Comparison of ENCODE assay signal across 31 cellular contexts in genomic region chr5:77396017-77396416, GRCh38.
DNase-seq lines count a peak whose midpoint lies in the region; ATAC-seq and TF ChIP-seq lines count a peak whose summit lies in the region.
"Had no signal": no experiment of that assay in that cellular context is flagged by ENCODE, and none has a peak within 500 bp of the region (broad histone marks: within the 10 kb centered on the region; RNA-seq: fewer than 3 reads in every experiment).

No MANE protein-coding gene starts in this region.

- H2BK15ac ChIP-seq in mesendoderm (replicated peaks; ENCODE audit: low read depth), result no peak overlapping the region

- H3F3A ChIP-seq in MM.1S (ENCODE audit: insufficient read depth, low read length), result no peaks in the 10 kb centered on the region

- H4K5ac ChIP-seq in mesendoderm (ENCODE audit: low read length), result no peak overlapping the region

- H3K4me1 ChIP-seq in MM.1S (ENCODE audit: low read length) (no peaks in the 10 kb centered on the region), mesendoderm (ENCODE audit: control insufficient read depth, low read depth, low read length) (no peaks in the 10 kb centered on the region), spleen (no peaks in the 10 kb centered on the region)
- H3K4me1 ChIP-seq: BE2C, body of pancreas, left ventricle myocardium inferior had no signal

- no peak overlapping the region for H3K27ac ChIP-seq in MM.1S (ENCODE audit: low read length)
- no peak overlapping the region for H3K27ac ChIP-seq in mesendoderm (ENCODE audit: low read depth, low read length)
- no peak overlapping the region for H3K27ac ChIP-seq in spleen
- H3K27ac ChIP-seq: body of pancreas, left ventricle myocardium inferior, neutrophil, right lobe of liver, tibial nerve had no signal

- H2BK5ac ChIP-seq in mesendoderm (ENCODE audit: low read length), result no peak overlapping the region

- no peak overlapping the region for H3K4me2 ChIP-seq in MM.1S (ENCODE audit: low read depth, low read length)
- H3K4me2 ChIP-seq in mesendoderm (ENCODE audit: low read length), result no peak overlapping the region

- H3K9me3 Mint-ChIP-seq in natural killer cell treated with Interleukin-12 subunit alpha and Interleukin-12 subunit beta and Interleukin-15 and Interleukin-18, amount 100 ng/mL, for 72 hours, result no peaks in the 10 kb centered on the region
- H3K9me3 Mint-ChIP-seq: activated CD4-positive, alpha-beta memory T cell treated with anti-CD3 and anti-CD28 coated beads for 36 hours; activated T-helper 17 cell treated with anti-CD3 and anti-CD28 coated beads, Interleukin-2, amount 50 U/mL, for 72 hours; central memory CD8-positive, alpha-beta T cell; dendritic cell treated with granulocyte-macrophage colony-stimulating factor and Interleukin-4, amounts not matched to agents 40 ng/mL and 50 ng/mL, for 4 days; T-helper 2 cell treated with Interferon-gamma antibody and Interleukin-4, amounts not matched to agents 5 μg/mL and 100 μg/mL, for 36 hours had no signal

- no peak overlapping the region for H3K4me3 ChIP-seq in GM12865 (ENCODE audit: low read depth, low read length)
- no peak overlapping the region for H3K4me3 ChIP-seq in MM.1S (ENCODE audit: low read length)
- no peak overlapping the region for H3K4me3 ChIP-seq in mesendoderm (ENCODE audit: low read length)
- H3K4me3 ChIP-seq in spleen, result no peak overlapping the region
- H3K4me3 ChIP-seq: body of pancreas, left ventricle myocardium inferior, MG63, right lobe of liver, tibial nerve had no signal

- H3K9ac ChIP-seq in MM.1S (ENCODE audit: low read length) (no peak overlapping the region), mesendoderm (ENCODE audit: low read length) (no peak overlapping the region)

- H3K27ac Mint-ChIP-seq in natural killer cell treated with Interleukin-12 subunit alpha and Interleukin-12 subunit beta and Interleukin-15 and Interleukin-18, amount 100 ng/mL, for 72 hours, result no peak overlapping the region
- H3K27ac Mint-ChIP-seq: activated CD4-positive, alpha-beta memory T cell treated with anti-CD3 and anti-CD28 coated beads for 36 hours; activated T-helper 17 cell treated with anti-CD3 and anti-CD28 coated beads, Interleukin-2, amount 50 U/mL, for 72 hours; dendritic cell treated with granulocyte-macrophage colony-stimulating factor and Interleukin-4, amounts not matched to agents 40 ng/mL and 50 ng/mL, for 4 days; T-helper 2 cell treated with Interferon-gamma antibody and Interleukin-4, amounts not matched to agents 5 μg/mL and 100 μg/mL, for 36 hours had no signal

- no peak for TF ChIP-seq CTCF in GM12865 (IDR thresholded peaks at IDR 0.05; ENCODE audit: insufficient read depth, low read depth, low read length, missing control alignments)
- TF ChIP-seq CTCF in MM.1S (IDR thresholded peaks at IDR 0.05; ENCODE audit: low read length), result no peak
- no peak for TF ChIP-seq CTCF in spleen (IDR thresholded peaks at IDR 0.05 in 8 of 11, conservative IDR thresholded peaks at IDR 0.05 in 3 of 11)

- no peak overlapping the region for H2AFZ ChIP-seq in MM.1S (ENCODE audit: low read length)

- H2BK120ac ChIP-seq in mesendoderm (ENCODE audit: low read depth, low read length), result no peak overlapping the region

- no peaks in the 10 kb centered on the region for H3K79me1 ChIP-seq in mesendoderm (ENCODE audit: low read length)

- no peaks in the 10 kb centered on the region for H3K9me2 ChIP-seq in MM.1S (replicated peaks; ENCODE audit: insufficient read depth, low read length)

- H3K36me3 ChIP-seq in MM.1S (replicated peaks; ENCODE audit: insufficient read depth, low read length) (no peaks in the 10 kb centered on the region), mesendoderm (ENCODE audit: control insufficient read depth, insufficient read depth, low read length) (no peaks in the 10 kb centered on the region), spleen (no peaks in the 10 kb centered on the region)
- H3K36me3 ChIP-seq: BE2C, left ventricle myocardium inferior, MG63, neutrophil, right lobe of liver, tibial nerve had no signal

- H4K20me1 ChIP-seq in MM.1S (ENCODE audit: insufficient read depth, low read length), result no peaks in the 10 kb centered on the region

- no peak overlapping the region for H2AK5ac ChIP-seq in mesendoderm (ENCODE audit: low read length)

- H3K9me3 ChIP-seq in MM.1S (replicated peaks; ENCODE audit: insufficient read depth, low read length) (no peaks in the 10 kb centered on the region), spleen (no peaks in the 10 kb centered on the region)
- H3K9me3 ChIP-seq: BE2C, body of pancreas, left ventricle myocardium inferior, MG63, neutrophil, right lobe of liver, tibial nerve had no signal

- no peak overlapping the region for H4K8ac ChIP-seq in mesendoderm (ENCODE audit: low read depth, low read length)

- no peak overlapping the region for H3K56ac ChIP-seq in mesendoderm (ENCODE audit: low read length)

- TF ChIP-seq POLR2A in spleen (IDR thresholded peaks at IDR 0.05), result no peak

- peaks cover 2 to 4% of the 10 kb centered on the region in 2 donors for H3K27me3 Mint-ChIP-seq in natural killer cell treated with Interleukin-12 subunit alpha and Interleukin-12 subunit beta and Interleukin-15 and Interleukin-18, amount 100 ng/mL, for 72 hours
- H3K27me3 Mint-ChIP-seq: activated CD4-positive, alpha-beta memory T cell treated with anti-CD3 and anti-CD28 coated beads for 36 hours; activated T-helper 17 cell treated with anti-CD3 and anti-CD28 coated beads, Interleukin-2, amount 50 U/mL, for 72 hours; dendritic cell treated with granulocyte-macrophage colony-stimulating factor and Interleukin-4, amounts not matched to agents 40 ng/mL and 50 ng/mL, for 4 days had no signal

- ATAC-seq in GM19395 (IDR thresholded peaks at IDR 0.05; ENCODE audit: unreplicated experiment) (peak; percentile 56), GM18511 (IDR thresholded peaks at IDR 0.05; ENCODE audit: unreplicated experiment) (no peak)
- ATAC-seq in natural killer cell treated with Interleukin-12 subunit alpha and Interleukin-12 subunit beta and Interleukin-15 and Interleukin-18, amount 100 ng/mL, for 72 hours, result no peak
- ATAC-seq: activated T-helper 17 cell treated with anti-CD3 and anti-CD28 coated beads, Interleukin-2, amount 50 U/mL, for 72 hours; body of pancreas; right lobe of liver had no signal

- intact Hi-C loops in spleen (cut with DNase I; ENCODE audit: low total_unique reads), result no loop called here

- H3K23ac ChIP-seq in mesendoderm (ENCODE audit: low read length), result no peak overlapping the region

- H3K4me3 Mint-ChIP-seq in natural killer cell treated with Interleukin-12 subunit alpha and Interleukin-12 subunit beta and Interleukin-15 and Interleukin-18, amount 100 ng/mL, for 72 hours, result no peak overlapping the region
- H3K4me3 Mint-ChIP-seq: activated CD4-positive, alpha-beta memory T cell treated with anti-CD3 and anti-CD28 coated beads for 36 hours; activated T-helper 17 cell treated with anti-CD3 and anti-CD28 coated beads, Interleukin-2, amount 50 U/mL, for 72 hours; central memory CD8-positive, alpha-beta T cell; dendritic cell treated with granulocyte-macrophage colony-stimulating factor and Interleukin-4, amounts not matched to agents 40 ng/mL and 50 ng/mL, for 4 days; T-helper 2 cell treated with Interferon-gamma antibody and Interleukin-4, amounts not matched to agents 5 μg/mL and 100 μg/mL, for 36 hours had no signal

- H3K18ac ChIP-seq in mesendoderm (ENCODE audit: low read length), result no peak overlapping the region

- H3K27me3 ChIP-seq in MM.1S (replicated peaks; ENCODE audit: insufficient read depth, low read length), result no peaks in the 10 kb centered on the region
- no peaks in the 10 kb centered on the region for H3K27me3 ChIP-seq in mesendoderm (ENCODE audit: insufficient read depth, low read length, poor library complexity)
- peaks cover 0 to 6% (median 0%) of the 10 kb centered on the region in 7 donors for H3K27me3 ChIP-seq in spleen (replicated peaks in 1 of 7)
- H3K27me3 ChIP-seq: BE2C, body of pancreas, MG63, neutrophil, right lobe of liver, tibial nerve had no signal

- DNase-seq in GM12865 (ENCODE audit: low read depth) (peak; percentile 65), MM.1S (peak; percentile 16), mesendoderm (peak; percentile 15), spleen (no peak), NCI-H2196 treated with DMSO at 0.1 percent for 48 hours (lab: John Stamatoyannopoulos, UW; ENCODE audit: unreplicated experiment) (no peak)
- no peak for DNase-seq in natural killer cell treated with Interleukin-12 subunit alpha and Interleukin-12 subunit beta and Interleukin-15 and Interleukin-18, amount 100 ng/mL, for 72 hours (ENCODE audit: low spot score)
- DNase-seq: ACHN; activated CD4-positive, alpha-beta memory T cell treated with anti-CD3 and anti-CD28 coated beads for 36 hours; activated CD4-positive, CD25-positive, alpha-beta regulatory T cell treated with anti-CD3 and anti-CD28 coated beads, Interleukin-2, amount 50 U/mL, for 72 hours; activated naive CD4-positive, alpha-beta T cell treated with anti-CD3 and anti-CD28 coated beads, Interleukin-2, amount 50 U/mL, for 16 hours; BE2C; body of pancreas; head of caudate nucleus; islet precursor cell; KG1; left ventricle myocardium inferior; MG63; NCI-H2029 treated with DMSO at 0.1 percent for 48 hours; NCI-H345; NCI-H774; posterior cingulate gyrus; right lobe of liver; stimulated activated CD8-positive, alpha-beta memory T cell treated with anti-CD3 and anti-CD28 coated beads, Interleukin-4, amount 100 ng/mL, for 48 hours had no signal

- H3K4ac ChIP-seq in mesendoderm (ENCODE audit: low read depth, low read length), result no peak overlapping the region

- H3K36me3 Mint-ChIP-seq in natural killer cell treated with Interleukin-12 subunit alpha and Interleukin-12 subunit beta and Interleukin-15 and Interleukin-18, amount 100 ng/mL, for 72 hours, result no peaks in the 10 kb centered on the region
- H3K36me3 Mint-ChIP-seq: activated CD4-positive, alpha-beta memory T cell treated with anti-CD3 and anti-CD28 coated beads for 36 hours had no signal

- no peaks in the 10 kb centered on the region for H3K4me1 Mint-ChIP-seq in natural killer cell treated with Interleukin-12 subunit alpha and Interleukin-12 subunit beta and Interleukin-15 and Interleukin-18, amount 100 ng/mL, for 72 hours (ENCODE audit: low read depth in 2 of 2)
- H3K4me1 Mint-ChIP-seq: activated T-helper 17 cell treated with anti-CD3 and anti-CD28 coated beads, Interleukin-2, amount 50 U/mL, for 72 hours; central memory CD8-positive, alpha-beta T cell had no signal

- H3K79me2 ChIP-seq in MM.1S (ENCODE audit: low read length), result no peaks in the 10 kb centered on the region
- H3K79me2 ChIP-seq in mesendoderm (ENCODE audit: control insufficient read depth, insufficient read depth, low read length), result no peaks in the 10 kb centered on the region

- no CpG with 5 or more reads among the region's 1 CpG for WGBS in mesendoderm (ENCODE audit: extremely low coverage, insufficient coverage, low lambda C conversion rate)
- 91 to 100% (median 91%) methylated on average over 1 of the region's 1 CpG for WGBS in spleen, 5 donors

Comparison
In these comparisons a context has a peak if more than half of its experiments do, and no peak if none do; other contexts are left out.
1. DNase-seq: peak in GM12865 (single experiment), MM.1S (single experiment) and mesendoderm (single experiment); none in natural killer cell treated with Interleukin-12 subunit alpha and Interleukin-12 subunit beta and Interleukin-15 and Interleukin-18, amount 100 ng/mL, for 72 hours (single experiment), spleen (single experiment) and NCI-H2196 treated with DMSO at 0.1 percent for 48 hours (single experiment).